ENCODE assay signal across 1 cellular context in the genomic region with DNA sequence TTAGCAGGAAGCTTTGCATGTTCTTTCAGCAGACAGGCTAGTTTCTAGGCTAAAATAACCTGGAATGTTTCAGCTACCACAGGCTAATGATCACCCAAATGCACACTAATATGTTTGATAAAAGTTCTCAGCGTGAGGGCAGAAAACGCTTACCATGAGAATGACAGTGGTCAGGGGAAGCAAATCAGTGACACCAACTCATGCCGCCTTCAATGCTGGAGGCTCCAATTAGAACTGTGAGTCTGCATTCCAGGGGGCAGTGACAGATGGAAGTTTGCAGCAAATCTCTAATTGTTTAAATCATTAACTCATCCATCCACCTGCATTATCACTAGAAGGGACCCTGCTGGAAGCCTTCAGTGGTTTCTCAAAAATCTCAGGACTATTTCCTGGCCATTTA.
A peak's percentile ranks its signal among the peaks of the same experiment; 100 is the strongest.
TF ChIP-seq lines count a peak whose summit lies in the region.

No MANE protein-coding gene starts in this region.

TF ChIP-seq in H1, 55 proteins besides CTCF, POLR2A, EP300 and RAD21:
- TF ChIP-seq SP1 (IDR thresholded peaks at IDR 0.05; ENCODE audit: low read depth, low read length): no peak
- TF ChIP-seq SP2 (IDR thresholded peaks at IDR 0.05; ENCODE audit: low read length): no peak
- TF ChIP-seq TEAD4 (IDR thresholded peaks at IDR 0.05; ENCODE audit: low read depth, low read length): peak; percentile 81
- TF ChIP-seq TCF12 (IDR thresholded peaks at IDR 0.05; ENCODE audit: low read depth, low read length): 0 out of 2 replicates have a peak, but pooled peaks have one; percentile 41
- peak; percentile 81 for TF ChIP-seq NANOG (IDR thresholded peaks at IDR 0.05; ENCODE audit: insufficient read depth, low read depth, low read length, poor library complexity, severe bottlenecking)
- TF ChIP-seq POU5F1 (IDR thresholded peaks at IDR 0.05; ENCODE audit: low read depth, low read length): peak; percentile 58; the same call in 1 of the 2 replicates
